ENCODE assay signal across 19 cellular contexts in the genomic region with DNA sequence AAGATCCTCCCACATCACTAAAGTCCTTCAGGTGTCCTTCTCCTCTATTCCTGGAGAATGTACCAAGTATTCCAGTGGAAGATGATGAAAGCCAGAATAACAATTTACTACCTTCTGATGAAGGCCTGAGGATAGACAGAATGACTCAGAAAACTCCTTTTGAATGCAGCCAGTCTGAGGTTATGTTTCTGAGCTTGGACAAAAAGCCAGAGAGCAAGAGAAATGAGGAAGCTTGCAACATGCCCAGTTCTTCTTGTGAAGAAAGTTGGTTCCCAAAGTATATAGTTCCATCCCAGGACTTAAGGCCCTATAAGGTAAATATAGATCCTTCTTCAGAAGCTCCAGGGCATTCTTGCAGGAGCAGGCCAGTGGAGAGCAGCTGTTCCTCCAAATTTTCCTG.
"Had no signal": no experiment of that assay in that cellular context is flagged by ENCODE, and none has a peak within 500 bp of the region (broad histone marks: within the 10 kb centered on the region; RNA-seq: fewer than 3 reads in every experiment).

No MANE protein-coding gene starts in this region.

- DNase-seq: activated CD4-positive, alpha-beta T cell treated with anti-CD3 and anti-CD28 coated beads for 48 hours; activated CD4-positive, CD25-positive, alpha-beta regulatory T cell; activated CD8-positive, alpha-beta T cell treated with anti-CD3 and anti-CD28 coated beads for 36 hours; activated naive CD4-positive, alpha-beta T cell treated with Interleukin-2 at 50 U/mL for 16 hours; activated naive CD8-positive, alpha-beta T cell treated with anti-CD3 and anti-CD28 coated beads, Interleukin-2, amount 10 ng/mL, durations not matched to agents 7 days and 5 days; activated T-cell treated with anti-CD3 and anti-CD28 coated beads, Interleukin-2, amount 50 U/mL, for 1 hour; body of pancreas; lower lobe of right lung; naive thymus-derived CD8-positive, alpha-beta T cell; ovary; psoas muscle; right lobe of liver; stimulated activated CD4-positive, alpha-beta T cell treated with anti-CD3 and anti-CD28 coated beads, Interleukin-4, amount 100 ng/mL, for 24 hours; upper lobe of right lung had no signal

- H3K4me3 ChIP-seq: body of pancreas, hepatocyte, lower lobe of right lung, ovary, psoas muscle, right lobe of liver, thoracic aorta, upper lobe of right lung had no signal

- ATAC-seq: activated CD8-positive, alpha-beta T cell treated with anti-CD3 and anti-CD28 coated beads for 36 hours; activated T-helper 17 cell treated with anti-CD3 and anti-CD28 coated beads, Interleukin-2, amount 50 U/mL, for 72 hours; body of pancreas; foreskin keratinocyte; lower lobe of right lung; naive thymus-derived CD8-positive, alpha-beta T cell; psoas muscle; right lobe of liver; stimulated activated effector memory CD8-positive, alpha-beta T cell treated with anti-CD3 and anti-CD28 coated beads, Interleukin-12 subunit alpha, Interleukin-12 subunit beta, amount 100 ng/mL, for 72 hours; upper lobe of right lung had no signal
